ENCODE assay signal across 9 cellular contexts in genomic region chr11:119335091-119335654, GRCh38. TPM values are rescaled to one million over a fixed set of nuclear protein-coding genes. Genes with fewer than 3 reads are reported as not detected.
A peak's percentile ranks its signal among the peaks of the same experiment; 100 is the strongest.
DNase-seq lines count a peak whose midpoint lies in the region; ATAC-seq and TF ChIP-seq lines count a peak whose summit lies in the region.
"Had no signal": no experiment of that assay in that cellular context is flagged by ENCODE, and none has a peak within 500 bp of the region (broad histone marks: within the 10 kb centered on the region; RNA-seq: fewer than 3 reads in every experiment).

No MANE protein-coding gene starts in this region.

- H3K36me3 ChIP-seq in GM23248 (ENCODE audit: low read depth) (no peaks in the 10 kb centered on the region), right atrium auricular region (no peaks in the 10 kb centered on the region), skeletal muscle satellite cell (ENCODE audit: insufficient read depth, low read length) (no peaks in the 10 kb centered on the region)

- H3K9ac ChIP-seq in GM23248 (peak overlapping the region; percentile 95), skeletal muscle satellite cell (ENCODE audit: low read depth, low read length) (peak overlapping the region; percentile 87)

- no peak for TF ChIP-seq CTCF in WTC11 (IDR thresholded peaks at IDR 0.05)
- TF ChIP-seq CTCF in right atrium auricular region (IDR thresholded peaks at IDR 0.05) = no peak

- H3K27me3 Mint-ChIP-seq in WTC11 (ENCODE audit: low read depth) = peaks cover 13% of the 10 kb centered on the region

- peak overlapping the region; percentile 81 for H2AFZ ChIP-seq in GM23248

- peak overlapping the region; percentile 100 for H3K4me3 Mint-ChIP-seq in WTC11

- H3K27ac Mint-ChIP-seq in WTC11 = peak overlapping the region; percentile 100

- H4K20me1 ChIP-seq in GM23248 (ENCODE audit: insufficient read depth) = no peaks in the 10 kb centered on the region

- peak overlapping the region; percentile 92 for H3K4me3 ChIP-seq in GM23248
- H3K4me3 ChIP-seq in right atrium auricular region = peak overlapping the region; percentile 86 to 93
- H3K4me3 ChIP-seq in skeletal muscle satellite cell (ENCODE audit: low read length) = peak overlapping the region; percentile 84

- H3K27me3 ChIP-seq in GM23248 (replicated peaks; ENCODE audit: insufficient read depth) (no peaks in the 10 kb centered on the region; the same call in 1 of the 2 replicates), right atrium auricular region (no peaks in the 10 kb centered on the region), skeletal muscle satellite cell (ENCODE audit: control insufficient read depth, insufficient read depth, low read length) (peaks cover 1% of the 10 kb centered on the region)

- no peaks in the 10 kb centered on the region for H3K9me2 ChIP-seq in GM23248 (ENCODE audit: insufficient read depth)

- H3K4me1 ChIP-seq in GM23248 (ENCODE audit: insufficient read depth) (peaks cover 29% of the 10 kb centered on the region; the same call in 1 of the 2 replicates), right atrium auricular region (peaks cover 0 to 53% of the 10 kb centered on the region in 2 donors), skeletal muscle satellite cell (ENCODE audit: control insufficient read depth, insufficient read depth, low read length) (peaks cover 49% of the 10 kb centered on the region)

- H3K27ac ChIP-seq in GM23248 (peak overlapping the region; percentile 59; the same call in 1 of the 2 replicates), right atrium auricular region (peak overlapping the region; percentile 88 to 90)

- no peak for ATAC-seq in WTC11
- no peak for ATAC-seq in esophagus mucosa

- CTCF ChIA-PET in WTC11 (lab: Charles Lee) = interaction anchor here (0.8 to 2.5 kb wide), 2 partner anchors 13 to 21 kb away, joined by 3 to 48 read pairs; no protein-coding TSS in a partner anchor

- 58 to 61% methylated on average over 15 of the region's 15 CpGs for WGBS in GM23248 (ENCODE audit: low coverage in 1 of 2, low lambda C conversion rate in 2 of 2, missing lambda C conversion rate in 2 of 2), 2 experiments

- peaks cover 9% of the 10 kb centered on the region; the same call in 1 of the 2 replicates for H3F3A ChIP-seq in GM23248 (ENCODE audit: insufficient read depth)

- DNase-seq in GM23248 = no peak
- no peak for DNase-seq in WTC11 (ENCODE audit: low spot score)
- DNase-seq in right atrium auricular region (ENCODE audit: low spot score) = no peak
- no peak for DNase-seq in NCI-H82 (lab: John Stamatoyannopoulos, UW)
- DNase-seq in LoVo (ENCODE audit: low spot score) = no peak
- DNase-seq in SIG-M5 (lab: John Stamatoyannopoulos, UW) = no peak
- DNase-seq: stimulated activated CD4-positive, alpha-beta T cell treated with anti-CD3 and anti-CD28 coated beads, Interleukin-15, amount 100 ng/mL, for 24 hours had no signal

- H3K36me3 Mint-ChIP-seq in WTC11 = peaks cover 7% of the 10 kb centered on the region

- peaks cover 45% of the 10 kb centered on the region for H3K4me1 Mint-ChIP-seq in WTC11

- H3K79me2 ChIP-seq in GM23248 (ENCODE audit: insufficient read depth) = peaks cover 28% of the 10 kb centered on the region

- in situ Hi-C loops in GM23248 (cut with MboI) = no loop called here

- POLR2A ChIA-PET in WTC11 (lab: Charles Lee) = no interaction called here

- H3K9me3 Mint-ChIP-seq in WTC11 = no peaks in the 10 kb centered on the region

- H3K9me3 ChIP-seq in GM23248 (ENCODE audit: low read depth) (no peaks in the 10 kb centered on the region), right atrium auricular region (no peaks in the 10 kb centered on the region), skeletal muscle satellite cell (replicated peaks; ENCODE audit: low read length) (no peaks in the 10 kb centered on the region)

- H3K4me2 ChIP-seq in GM23248 (ENCODE audit: unreplicated experiment) (peak overlapping the region; percentile 98), skeletal muscle satellite cell (ENCODE audit: low read length) (peak overlapping the region; percentile 95)

TF ChIP-seq in WTC11, 78 proteins besides CTCF, POLR2A, EP300 and RAD21 (continues in another document):
- TF ChIP-seq RELA (CRISPR knock-in tag; IDR thresholded peaks at IDR 0.05; ENCODE audit: borderline replicate concordance) (no peak), ZNF425 (CRISPR knock-in tag; conservative IDR thresholded peaks at IDR 0.05) (no peak), CBFB (CRISPR knock-in tag; IDR thresholded peaks at IDR 0.05; ENCODE audit: low read depth) (no peak), SMAD3 (CRISPR knock-in tag; IDR thresholded peaks at IDR 0.05; ENCODE audit: borderline replicate concordance) (no peak), TEAD1 (CRISPR knock-in tag; IDR thresholded peaks at IDR 0.05) (no peak), EMX1 (CRISPR knock-in tag; IDR thresholded peaks at IDR 0.05) (no peak), JUN (CRISPR knock-in tag; IDR thresholded peaks at IDR 0.05) (no peak)
- TF ChIP-seq, protein P1, sequence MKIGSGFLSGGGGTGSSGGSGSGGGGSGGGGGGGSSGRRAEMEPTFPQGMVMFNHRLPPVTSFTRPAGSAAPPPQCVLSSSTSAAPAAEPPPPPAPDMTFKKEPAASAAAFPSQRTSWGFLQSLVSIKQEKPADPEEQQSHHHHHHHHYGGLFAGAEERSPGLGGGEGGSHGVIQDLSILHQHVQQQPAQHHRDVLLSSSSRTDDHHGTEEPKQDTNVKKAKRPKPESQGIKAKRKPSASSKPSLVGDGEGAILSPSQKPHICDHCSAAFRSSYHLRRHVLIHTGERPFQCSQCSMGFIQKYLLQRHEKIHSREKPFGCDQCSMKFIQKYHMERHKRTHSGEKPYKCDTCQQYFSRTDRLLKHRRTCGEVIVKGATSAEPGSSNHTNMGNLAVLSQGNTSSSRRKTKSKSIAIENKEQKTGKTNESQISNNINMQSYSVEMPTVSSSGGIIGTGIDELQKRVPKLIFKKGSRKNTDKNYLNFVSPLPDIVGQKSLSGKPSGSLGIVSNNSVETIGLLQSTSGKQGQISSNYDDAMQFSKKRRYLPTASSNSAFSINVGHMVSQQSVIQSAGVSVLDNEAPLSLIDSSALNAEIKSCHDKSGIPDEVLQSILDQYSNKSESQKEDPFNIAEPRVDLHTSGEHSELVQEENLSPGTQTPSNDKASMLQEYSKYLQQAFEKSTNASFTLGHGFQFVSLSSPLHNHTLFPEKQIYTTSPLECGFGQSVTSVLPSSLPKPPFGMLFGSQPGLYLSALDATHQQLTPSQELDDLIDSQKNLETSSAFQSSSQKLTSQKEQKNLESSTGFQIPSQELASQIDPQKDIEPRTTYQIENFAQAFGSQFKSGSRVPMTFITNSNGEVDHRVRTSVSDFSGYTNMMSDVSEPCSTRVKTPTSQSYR (CRISPR knock-in tag; IDR thresholded peaks at IDR 0.05) = no peak

RNA-seq across cellular contexts. Expression of gene RNF26, which starts 0.8 kb away (rescaled TPM):
- 6.4 and 8.0 TPM in 2 replicates for total RNA-seq in GM23248 (2014; rRNA removed; shearing (Covaris generic))
- 49.5 and 53.1 TPM in 2 replicates for polyA plus RNA-seq in GM23248 (2016; fragmentation: Nextera tagmentation; extraction: Ambion mirVana)
- total RNA-seq in WTC11 (2021) = 90.0 to 91.1 TPM (median 90.6 TPM) in 3 replicates
- 10 to 100 TPM in 1 of 2 donors, 1 to 10 TPM in 1; 8.2 to 10.3 TPM for total RNA-seq in right atrium auricular region
- total RNA-seq in skeletal muscle satellite cell (2012; rRNA removed) = 4.8 and 6.1 TPM in 2 replicates
- total RNA-seq in esophagus mucosa = 22.2 TPM

RNA-seq across cellular contexts. Expression of gene C1QTNF5, which starts 5.5 kb away (rescaled TPM):
- total RNA-seq in GM23248 (2014; rRNA removed; shearing (Covaris generic)) = 23.4 and 27.9 TPM in 2 replicates
- 4.5 and 6.2 TPM in 2 replicates for polyA plus RNA-seq in GM23248 (2016; fragmentation: Nextera tagmentation; extraction: Ambion mirVana)
- total RNA-seq in WTC11 (2021) (2.0 to 3.0 TPM (median 2.2 TPM) in 3 replicates), right atrium auricular region (10 to 100 TPM; 41.4 to 47.4 TPM), esophagus mucosa (2.0 TPM)
- 0.76 and 1.1 TPM in 2 replicates for total RNA-seq in skeletal muscle satellite cell (2012; rRNA removed)

RNA-seq across cellular contexts. Expression of gene MFRP, which starts 11.3 kb away (rescaled TPM):
- total RNA-seq in GM23248 (2014; rRNA removed; shearing (Covaris generic)) = 0.13 TPM in 1 of 2 replicates, not detected in the other
- not detected in 2 replicates for polyA plus RNA-seq in GM23248 (2016; fragmentation: Nextera tagmentation; extraction: Ambion mirVana)
- not detected in 3 replicates for total RNA-seq in WTC11 (2021)
- not detected for total RNA-seq in right atrium auricular region
- not detected in 2 replicates for total RNA-seq in skeletal muscle satellite cell (2012; rRNA removed)
- not detected for total RNA-seq in esophagus mucosa

RNA-seq across cellular contexts. Expression of gene MCAM, which starts 18.2 kb away (rescaled TPM):
- 40.4 and 61.3 TPM in 2 replicates for total RNA-seq in GM23248 (2014; rRNA removed; shearing (Covaris generic))
- polyA plus RNA-seq in GM23248 (2016; fragmentation: Nextera tagmentation; extraction: Ambion mirVana) = 8.6 and 10.5 TPM in 2 replicates
- 20.7 to 26.4 TPM (median 22.1 TPM) in 3 replicates for total RNA-seq in WTC11 (2021)
- total RNA-seq in right atrium auricular region = 100 to 1,000 TPM; 356 to 509 TPM
- total RNA-seq in skeletal muscle satellite cell (2012; rRNA removed) = 11.4 and 11.8 TPM in 2 replicates
- 25.0 TPM for total RNA-seq in esophagus mucosa

RNA-seq across cellular contexts. Expression of gene USP2, which starts 46.3 kb away (rescaled TPM):
- total RNA-seq in GM23248 (2014; rRNA removed; shearing (Covaris generic)) = not detected in 2 replicates
- polyA plus RNA-seq in GM23248 (2016; fragmentation: Nextera tagmentation; extraction: Ambion mirVana) = 0.30 and 0.33 TPM in 2 replicates
- total RNA-seq in WTC11 (2021) (7.3 to 8.2 TPM (median 8.0 TPM) in 3 replicates), right atrium auricular region (10 to 100 TPM; 38.9 to 58.7 TPM), esophagus mucosa (2.8 TPM)
- total RNA-seq in skeletal muscle satellite cell (2012; rRNA removed) = 1.5 TPM in 1 of 2 replicates, not detected in the other
